ENCODE assay signal across 1 cellular context in the genomic region with DNA sequence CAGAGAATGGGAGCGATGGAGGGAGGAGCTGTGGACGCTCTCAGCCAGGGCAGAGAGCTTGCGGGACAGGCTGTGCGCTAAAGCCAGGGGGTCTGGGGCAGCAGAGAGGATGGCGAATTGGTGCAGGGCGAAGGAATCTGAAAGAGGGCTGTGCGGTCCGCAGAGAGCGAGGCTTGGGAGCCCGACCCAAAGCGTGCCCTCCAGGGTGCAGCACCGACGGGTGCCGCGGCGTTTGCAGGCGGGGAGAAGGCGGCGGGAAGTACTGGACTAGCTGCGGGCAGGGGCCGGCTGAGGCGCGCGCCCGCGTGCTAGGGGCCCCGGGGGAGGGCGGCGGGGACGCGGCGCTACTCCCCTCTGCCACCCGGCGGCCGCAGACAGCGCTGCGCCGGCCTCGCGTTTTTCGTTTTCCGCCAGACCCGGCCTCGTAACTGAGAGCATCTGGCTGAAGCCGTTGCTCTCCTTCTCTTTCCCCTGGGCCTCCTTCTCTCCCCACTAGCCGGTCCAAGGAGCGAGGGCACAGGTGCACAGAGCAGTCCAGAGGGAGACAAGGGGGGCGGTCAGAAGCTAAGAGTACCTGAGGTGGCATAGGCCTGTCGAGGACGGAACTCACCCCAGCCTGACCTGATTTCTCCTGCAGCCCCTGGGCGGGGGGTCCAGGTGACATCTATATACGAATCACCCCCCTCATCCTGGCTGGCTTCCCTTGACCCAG.
TF ChIP-seq lines count a peak whose summit lies in the region.

No MANE protein-coding gene starts in this region.

TF ChIP-seq in GM12878, 131 proteins besides CTCF, POLR2A, EP300 and RAD21 (continued from another document):
- TF ChIP-seq, protein P1, sequence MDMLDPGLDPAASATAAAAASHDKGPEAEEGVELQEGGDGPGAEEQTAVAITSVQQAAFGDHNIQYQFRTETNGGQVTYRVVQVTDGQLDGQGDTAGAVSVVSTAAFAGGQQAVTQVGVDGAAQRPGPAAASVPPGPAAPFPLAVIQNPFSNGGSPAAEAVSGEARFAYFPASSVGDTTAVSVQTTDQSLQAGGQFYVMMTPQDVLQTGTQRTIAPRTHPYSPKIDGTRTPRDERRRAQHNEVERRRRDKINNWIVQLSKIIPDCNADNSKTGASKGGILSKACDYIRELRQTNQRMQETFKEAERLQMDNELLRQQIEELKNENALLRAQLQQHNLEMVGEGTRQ (IDR thresholded peaks at IDR 0.05; ENCODE audit: borderline replicate concordance, low read depth, low read length) = no peak
- TF ChIP-seq GATAD2B (conservative IDR thresholded peaks at IDR 0.05; ENCODE audit: low read depth) = 0 out of 2 replicates have a peak, but pooled peaks have one; percentile 23
- TF ChIP-seq IRF5 (IDR thresholded peaks at IDR 0.05; ENCODE audit: borderline replicate concordance) = no peak
- no peak for TF ChIP-seq POU2F2 (IDR thresholded peaks at IDR 0.05; ENCODE audit: borderline replicate concordance, low read depth, low read length)
- TF ChIP-seq HSF1 (IDR thresholded peaks at IDR 0.05; ENCODE audit: low read depth, low read length) = no peak
- peak in 1 of 2 experiments; percentile 24; a peak in 2 of 4 replicates for TF ChIP-seq BHLHE40 (IDR thresholded peaks at IDR 0.05; ENCODE audit: borderline replicate concordance in 1 of 2, low read depth in 2 of 2, low read length in 1 of 2)
- TF ChIP-seq TARDBP (IDR thresholded peaks at IDR 0.05; ENCODE audit: borderline replicate concordance) = no peak
